9 cellular contexts compared by ENCODE assay signal in genomic region chr16:25066747-25067631, GRCh38. TPM values are rescaled to one million over a fixed set of nuclear protein-coding genes. Genes with fewer than 3 reads are reported as not detected.
DNase-seq lines count a peak whose midpoint lies in the region; ATAC-seq, FAIRE-seq and TF ChIP-seq lines count a peak whose summit lies in the region.
"Had no signal": no experiment of that assay in that cellular context is flagged by ENCODE, and none has a peak within 500 bp of the region (broad histone marks: within the 10 kb centered on the region; RNA-seq: fewer than 3 reads in every experiment).

No MANE protein-coding gene starts in this region.

- DNase-seq in NCI-H1417 (lab: John Stamatoyannopoulos, UW): peak; percentile 44 to 87 (median 77)
- no peak for DNase-seq in NCI-H1417 treated with DMSO at 0.1 percent for 48 hours (lab: John Stamatoyannopoulos, UW)
- peak; percentile 32 for DNase-seq in NCI-H226
- peak; percentile 85 for DNase-seq in activated CD4-positive, CD25-positive, alpha-beta regulatory T cell treated with anti-CD3 and anti-CD28 coated beads, Interleukin-2, amount 50 U/mL, for 72 hours
- peak; percentile 56 to 57 for DNase-seq in central memory CD8-positive, alpha-beta T cell (ENCODE audit: low spot score in 2 of 2)
- no peak for DNase-seq in keratinocyte (ENCODE audit: low read depth, low spot score)
- DNase-seq in stimulated activated CD4-positive, alpha-beta T cell treated with anti-CD3 and anti-CD28 coated beads, Interleukin-12 subunit alpha, Interleukin-12 subunit beta, amount 100 ng/mL, for 48 hours (ENCODE audit: low read depth in 2 of 3, low spot score in 1 of 3): peak; percentile 69 to 80 (median 74)

- H3K4me1 ChIP-seq in keratinocyte (ENCODE audit: control insufficient read depth, extremely low read depth, insufficient read depth, low read length): peaks cover 8% of the 10 kb centered on the region

- no peaks in the 10 kb centered on the region for H3K9me1 ChIP-seq in keratinocyte (ENCODE audit: control insufficient read depth, extremely low read depth, insufficient read depth, low read length)

- dilution Hi-C loops in keratinocyte (cut with MboI; ENCODE audit: extremely low pct_ligation_motif_present, low sequenced_read_pairs): no loop called here

- peaks cover 3% of the 10 kb centered on the region for H3K27me3 ChIP-seq in keratinocyte (ENCODE audit: control insufficient read depth, extremely low read depth, insufficient read depth, low read length)

- peak overlapping the region; percentile 70 for H3K4me2 ChIP-seq in keratinocyte (ENCODE audit: control insufficient read depth, extremely low read depth, insufficient read depth, low read depth, low read length)

- H3K27me3 Mint-ChIP-seq in central memory CD8-positive, alpha-beta T cell: no peaks in the 10 kb centered on the region

- TF ChIP-seq CTCF in keratinocyte (optimal IDR thresholded peaks at IDR 0.05 in 1 of 3, IDR thresholded peaks at IDR 0.05 in 1 of 3, conservative IDR thresholded peaks at IDR 0.05 in 1 of 3; ENCODE audit: extremely low read depth in 1 of 3, insufficient read depth in 2 of 3, low read length in 3 of 3): no peak

- H3K4me1 Mint-ChIP-seq in central memory CD8-positive, alpha-beta T cell: peaks cover 27% of the 10 kb centered on the region

- no peaks in the 10 kb centered on the region for H4K20me1 ChIP-seq in keratinocyte (ENCODE audit: control insufficient read depth, extremely low read depth, insufficient read depth, low read length)

- H3K4me3 Mint-ChIP-seq in central memory CD8-positive, alpha-beta T cell: peak overlapping the region; percentile 82

- H3K36me3 ChIP-seq in keratinocyte (ENCODE audit: control insufficient read depth in 2 of 2, extremely low read depth in 1 of 2, insufficient read depth in 2 of 2, low read length in 2 of 2): no peaks in the 10 kb centered on the region

- peak overlapping the region; percentile 83 for H2AFZ ChIP-seq in keratinocyte (ENCODE audit: control insufficient read depth, low read length)

- H3K9ac ChIP-seq in keratinocyte (ENCODE audit: control insufficient read depth, extremely low read depth, insufficient read depth, low read length): peak overlapping the region; percentile 33

- peaks cover 5% of the 10 kb centered on the region for H3K36me3 Mint-ChIP-seq in central memory CD8-positive, alpha-beta T cell (ENCODE audit: insufficient read depth)

- FAIRE-seq in keratinocyte (lab: Jason Lieb, UNC): no peak
- FAIRE-seq: A204.1 had no signal

- no peaks in the 10 kb centered on the region for H3K9me3 Mint-ChIP-seq in central memory CD8-positive, alpha-beta T cell

- H3K27ac Mint-ChIP-seq in central memory CD8-positive, alpha-beta T cell (ENCODE audit: low read depth): peak overlapping the region; percentile 80

- H3K79me2 ChIP-seq in keratinocyte (ENCODE audit: control insufficient read depth, insufficient read depth, low read length): no peaks in the 10 kb centered on the region

- H3K9me3 ChIP-seq in keratinocyte (ENCODE audit: control insufficient read depth, low read depth, low read length): no peaks in the 10 kb centered on the region

- peak overlapping the region; percentile 61 to 67 (median 67) for H3K4me3 ChIP-seq in keratinocyte (ENCODE audit: control insufficient read depth in 2 of 3, extremely low read depth in 1 of 3, insufficient read depth in 2 of 3, low read depth in 1 of 3, low read length in 3 of 3)

- H3K27ac ChIP-seq in keratinocyte (ENCODE audit: control insufficient read depth, insufficient read depth, low read length): peak overlapping the region; percentile 20

- ATAC-seq in HG02973 (IDR thresholded peaks at IDR 0.05; ENCODE audit: unreplicated experiment): peak; percentile 78
- peak; percentile 98 for ATAC-seq in central memory CD8-positive, alpha-beta T cell (replicated peaks; ENCODE audit: extremely low read depth, poor library complexity, severe bottlenecking)

RNA-seq across cellular contexts. Expression of gene LCMT1, which starts 44.6 kb away (rescaled TPM):
- 23.6 to 35.1 TPM (median 30.3 TPM) in 3 replicates for polyA plus RNA-seq in keratinocyte
- 43.7 TPM for polyA plus RNA-seq in keratinocyte (2011; ENCODE audit: low read depth)
- 31.6 and 38.0 TPM in 2 replicates for polyA plus RNA-seq in keratinocyte (2011; cell fraction: cytosol; rRNA removed)
- 17.9 and 18.0 TPM in 2 replicates for polyA plus RNA-seq in keratinocyte (2011; cell fraction: nucleus; rRNA removed)
- 39.2 and 40.9 TPM in 2 replicates for polyA plus RNA-seq in keratinocyte (2012; ENCODE audit: low replicate concordance)
- polyA minus RNA-seq in keratinocyte: 33.6 to 37.5 TPM (median 36.4 TPM) in 3 replicates
- 34.5 TPM for polyA minus RNA-seq in keratinocyte (2011; cell fraction: cytosol; rRNA and poly(A)+ RNA removed)
- 13.6 and 18.1 TPM in 2 replicates for polyA minus RNA-seq in keratinocyte (2011; cell fraction: nucleus; rRNA and poly(A)+ RNA removed)

RNA-seq across cellular contexts. Expression of gene ARHGAP17, which starts 51.8 kb away (rescaled TPM):
- polyA plus RNA-seq in keratinocyte: 6.2 to 14.1 TPM (median 9.6 TPM) in 3 replicates
- 60.2 TPM for polyA plus RNA-seq in keratinocyte (2011; ENCODE audit: low read depth)
- 14.7 and 25.0 TPM in 2 replicates for polyA plus RNA-seq in keratinocyte (2011; cell fraction: cytosol; rRNA removed)
- 33.4 and 34.9 TPM in 2 replicates for polyA plus RNA-seq in keratinocyte (2011; cell fraction: nucleus; rRNA removed)
- polyA plus RNA-seq in keratinocyte (2012; ENCODE audit: low replicate concordance): 21.3 and 23.8 TPM in 2 replicates
- 19.8 to 25.2 TPM (median 24.1 TPM) in 3 replicates for polyA minus RNA-seq in keratinocyte
- 15.2 TPM for polyA minus RNA-seq in keratinocyte (2011; cell fraction: cytosol; rRNA and poly(A)+ RNA removed)
- 18.1 and 35.2 TPM in 2 replicates for polyA minus RNA-seq in keratinocyte (2011; cell fraction: nucleus; rRNA and poly(A)+ RNA removed)

Comparison
In these comparisons a context has a peak if more than half of its experiments do, and no peak if none do; other contexts are left out.
1. DNase-seq: peak in NCI-H1417 (3 of 3), NCI-H226 (single experiment), activated CD4-positive, CD25-positive, alpha-beta regulatory T cell treated with anti-CD3 and anti-CD28 coated beads, Interleukin-2, amount 50 U/mL, for 72 hours (single experiment), central memory CD8-positive, alpha-beta T cell (2 of 2) and stimulated activated CD4-positive, alpha-beta T cell treated with anti-CD3 and anti-CD28 coated beads, Interleukin-12 subunit alpha, Interleukin-12 subunit beta, amount 100 ng/mL, for 48 hours (3 of 3); none in NCI-H1417 treated with DMSO at 0.1 percent for 48 hours (single experiment) and keratinocyte (single experiment).